23 cellular contexts compared by ENCODE assay signal in genomic region chr4:152029631-152030030, GRCh38.
"Had no signal": no experiment of that assay in that cellular context is flagged by ENCODE, and none has a peak within 500 bp of the region (broad histone marks: within the 10 kb centered on the region; RNA-seq: fewer than 3 reads in every experiment).

No MANE protein-coding gene starts in this region.

- H3K9me3 ChIP-seq: adrenal gland, body of pancreas, MG63 had no signal

- H3K36me3 ChIP-seq: adrenal gland, MG63 had no signal

- DNase-seq: activated CD4-positive, alpha-beta T cell treated with anti-CD3 and anti-CD28 coated beads for 4 hours; activated CD8-positive, alpha-beta memory T cell treated with anti-CD3 and anti-CD28 coated beads, Interleukin-2, amount 50 U/mL, for 4 hours; activated CD8-positive, alpha-beta T cell treated with anti-CD3 and anti-CD28 coated beads for 36 hours; activated gamma-delta T cell treated with Interleukin-2 at 50 U/mL for 16 hours; activated naive CD4-positive, alpha-beta T cell treated with anti-CD3 and anti-CD28 coated beads, Interleukin-2, amount 10 ng/mL, durations not matched to agents 7 days and 5 days; activated naive CD8-positive, alpha-beta T cell treated with anti-CD3 and anti-CD28 coated beads, Interleukin-2, amount 10 ng/mL, durations not matched to agents 7 days and 5 days; activated T-cell treated with anti-CD3 and anti-CD28 coated beads, Interleukin-2, amount 50 U/mL, for 72 hours; adrenal gland; aorta; body of pancreas; central memory CD4-positive, alpha-beta T cell; MG63; NCI-H1105; NCI-H1436; NCI-H1694 treated with DMSO at 0.1 percent for 48 hours; NCI-H2029 treated with DMSO at 0.1 percent for 48 hours; NCI-H510A treated with DMSO at 0.1 percent for 48 hours; NCI-H69; PC-3; SHP77; T-helper 1 cell had no signal

- H3K4me1 ChIP-seq: body of pancreas had no signal

- H3K4me3 ChIP-seq: adrenal gland, body of pancreas, MG63 had no signal

- ATAC-seq: activated CD4-positive, CD25-positive, alpha-beta regulatory T cell treated with anti-CD3 and anti-CD28 coated beads, Interleukin-2, amount 50 U/mL, for 24 hours; activated CD8-positive, alpha-beta T cell treated with anti-CD3 and anti-CD28 coated beads for 36 hours; activated T-cell treated with anti-CD3 and anti-CD28 coated beads, Interleukin-2, amount 50 U/mL, for 72 hours; body of pancreas; PC-3 had no signal

- H3K27me3 ChIP-seq: adrenal gland, body of pancreas, MG63 had no signal

- H3K27ac ChIP-seq: adrenal gland, body of pancreas, KMS-11 had no signal
